ENCODE assay signal across 1 cellular context in the genomic region with DNA sequence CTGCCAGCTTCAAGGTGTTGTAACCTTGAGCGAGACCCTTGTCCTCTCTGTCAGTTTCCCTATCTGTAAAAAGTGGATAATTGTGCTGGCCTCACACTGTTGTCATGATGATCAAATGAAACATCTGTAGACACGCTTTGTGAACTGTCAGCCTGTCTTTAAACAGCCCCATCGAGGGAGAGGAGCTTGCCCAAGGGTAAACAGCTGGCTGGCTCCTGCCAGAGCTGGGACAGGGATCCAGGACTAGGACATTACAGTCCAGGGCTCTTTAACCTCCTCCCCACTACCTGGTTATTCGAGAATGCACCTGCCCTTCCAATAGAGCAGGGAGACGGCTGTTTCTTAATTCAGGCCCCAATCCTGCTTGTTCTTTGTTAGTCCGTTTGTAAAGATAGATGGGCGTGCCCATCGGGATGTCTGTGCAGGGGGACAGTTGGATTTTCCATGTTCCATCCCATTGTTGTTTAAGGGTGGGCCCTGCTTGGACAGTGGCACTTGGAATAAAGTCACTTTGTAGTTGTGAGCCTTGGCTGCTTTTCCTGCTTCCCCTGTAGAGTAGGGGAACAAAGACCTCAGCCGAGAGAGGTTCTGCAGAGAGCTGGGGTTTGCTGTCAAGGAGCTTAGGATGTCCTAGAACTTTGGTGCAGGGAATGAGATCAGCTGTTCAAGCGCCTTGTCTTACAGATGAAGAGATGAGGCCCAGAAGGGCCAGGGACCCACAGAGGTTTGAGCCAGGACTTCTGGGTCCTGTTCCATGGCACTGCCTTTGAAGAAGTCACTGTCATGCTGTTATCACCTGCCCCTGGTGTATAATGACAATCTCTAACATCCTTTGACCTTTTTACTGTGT.
TF ChIP-seq lines count a peak whose summit lies in the region.

No MANE protein-coding gene starts in this region.

TF ChIP-seq in K562, 482 proteins besides CTCF, POLR2A, EP300 and RAD21 (continued from another document):
- TF ChIP-seq, protein P1, sequence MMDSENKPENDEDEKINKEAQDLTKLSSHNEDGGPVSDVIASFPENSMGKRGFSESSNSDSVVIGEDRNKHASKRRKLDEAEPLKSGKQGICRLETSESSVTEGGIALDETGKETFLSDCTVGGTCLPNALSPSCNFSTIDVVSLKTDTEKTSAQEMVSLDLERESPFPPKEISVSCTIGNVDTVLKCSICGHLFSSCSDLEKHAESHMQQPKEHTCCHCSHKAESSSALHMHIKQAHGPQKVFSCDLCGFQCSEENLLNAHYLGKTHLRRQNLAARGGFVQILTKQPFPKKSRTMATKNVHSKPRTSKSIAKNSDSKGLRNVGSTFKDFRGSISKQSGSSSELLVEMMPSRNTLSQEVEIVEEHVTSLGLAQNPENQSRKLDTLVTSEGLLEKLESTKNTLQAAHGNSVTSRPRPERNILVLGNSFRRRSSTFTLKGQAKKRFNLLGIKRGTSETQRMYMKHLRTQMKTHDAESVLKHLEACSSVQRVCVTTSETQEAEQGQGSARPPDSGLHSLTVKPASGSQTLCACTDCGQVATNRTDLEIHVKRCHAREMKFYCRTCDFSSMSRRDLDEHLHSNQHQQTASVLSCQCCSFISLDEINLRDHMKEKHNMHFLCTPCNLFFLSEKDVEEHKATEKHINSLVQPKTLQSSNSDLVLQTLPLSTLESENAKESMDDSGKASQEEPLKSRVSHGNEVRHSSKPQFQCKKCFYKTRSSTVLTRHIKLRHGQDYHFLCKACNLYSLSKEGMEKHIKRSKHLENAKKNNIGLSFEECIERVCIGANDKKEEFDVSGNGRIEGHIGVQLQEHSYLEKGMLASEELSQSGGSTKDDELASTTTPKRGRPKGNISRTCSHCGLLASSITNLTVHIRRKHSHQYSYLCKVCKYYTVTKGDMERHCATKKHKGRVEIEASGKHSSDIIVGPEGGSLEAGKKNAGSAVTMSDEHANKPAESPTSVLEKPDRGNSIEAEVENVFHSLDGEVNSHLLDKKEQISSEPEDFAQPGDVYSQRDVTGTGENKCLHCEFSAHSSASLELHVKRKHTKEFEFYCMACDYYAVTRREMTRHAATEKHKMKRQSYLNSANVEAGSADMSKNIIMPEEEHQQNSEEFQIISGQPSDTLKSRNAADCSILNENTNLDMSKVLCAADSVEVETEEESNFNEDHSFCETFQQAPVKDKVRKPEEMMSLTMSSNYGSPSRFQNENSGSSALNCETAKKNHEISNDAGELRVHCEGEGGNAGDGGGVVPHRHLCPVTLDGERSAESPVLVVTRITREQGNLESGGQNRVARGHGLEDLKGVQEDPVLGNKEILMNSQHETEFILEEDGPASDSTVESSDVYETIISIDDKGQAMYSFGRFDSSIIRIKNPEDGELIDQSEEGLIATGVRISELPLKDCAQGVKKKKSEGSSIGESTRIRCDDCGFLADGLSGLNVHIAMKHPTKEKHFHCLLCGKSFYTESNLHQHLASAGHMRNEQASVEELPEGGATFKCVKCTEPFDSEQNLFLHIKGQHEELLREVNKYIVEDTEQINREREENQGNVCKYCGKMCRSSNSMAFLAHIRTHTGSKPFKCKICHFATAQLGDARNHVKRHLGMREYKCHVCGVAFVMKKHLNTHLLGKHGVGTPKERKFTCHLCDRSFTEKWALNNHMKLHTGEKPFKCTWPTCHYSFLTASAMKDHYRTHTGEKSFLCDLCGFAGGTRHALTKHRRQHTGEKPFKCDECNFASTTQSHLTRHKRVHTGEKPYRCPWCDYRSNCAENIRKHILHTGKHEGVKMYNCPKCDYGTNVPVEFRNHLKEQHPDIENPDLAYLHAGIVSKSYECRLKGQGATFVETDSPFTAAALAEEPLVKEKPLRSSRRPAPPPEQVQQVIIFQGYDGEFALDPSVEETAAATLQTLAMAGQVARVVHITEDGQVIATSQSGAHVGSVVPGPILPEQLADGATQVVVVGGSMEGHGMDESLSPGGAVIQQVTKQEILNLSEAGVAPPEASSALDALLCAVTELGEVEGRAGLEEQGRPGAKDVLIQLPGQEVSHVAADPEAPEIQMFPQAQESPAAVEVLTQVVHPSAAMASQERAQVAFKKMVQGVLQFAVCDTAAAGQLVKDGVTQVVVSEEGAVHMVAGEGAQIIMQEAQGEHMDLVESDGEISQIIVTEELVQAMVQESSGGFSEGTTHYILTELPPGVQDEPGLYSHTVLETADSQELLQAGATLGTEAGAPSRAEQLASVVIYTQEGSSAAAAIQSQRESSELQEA (IDR thresholded peaks at IDR 0.05; ENCODE audit: low read depth): no peak
